ENCODE assay signal across 2 cellular contexts in the genomic region with DNA sequence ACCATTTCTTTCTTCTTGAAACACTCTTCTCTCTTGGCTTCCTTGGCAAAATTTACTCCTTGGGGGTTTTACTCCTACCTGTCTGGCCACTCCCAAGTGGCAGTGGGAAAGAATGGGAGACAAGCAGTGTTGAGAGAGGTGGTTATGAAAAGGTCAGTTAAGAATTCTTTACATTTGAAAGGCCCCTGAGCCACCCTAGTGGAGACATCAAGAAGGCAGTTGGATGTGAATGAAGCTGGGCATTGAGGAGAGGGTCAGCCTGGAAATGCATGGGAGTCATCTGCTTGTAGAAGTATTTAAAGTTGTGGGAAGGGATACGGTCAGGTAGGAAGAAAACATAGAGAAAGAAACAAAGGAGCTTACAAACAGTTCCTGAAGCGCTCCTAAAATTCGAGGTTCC.
TF ChIP-seq lines count a peak whose summit lies in the region.

No MANE protein-coding gene starts in this region.

TF ChIP-seq in A549, 52 proteins besides CTCF, POLR2A, EP300 and RAD21 (continued from another document):
- TF ChIP-seq, protein P1, sequence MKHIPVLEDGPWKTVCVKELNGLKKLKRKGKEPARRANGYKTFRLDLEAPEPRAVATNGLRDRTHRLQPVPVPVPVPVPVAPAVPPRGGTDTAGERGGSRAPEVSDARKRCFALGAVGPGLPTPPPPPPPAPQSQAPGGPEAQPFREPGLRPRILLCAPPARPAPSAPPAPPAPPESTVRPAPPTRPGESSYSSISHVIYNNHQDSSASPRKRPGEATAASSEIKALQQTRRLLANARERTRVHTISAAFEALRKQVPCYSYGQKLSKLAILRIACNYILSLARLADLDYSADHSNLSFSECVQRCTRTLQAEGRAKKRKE (CRISPR knock-in tag; IDR thresholded peaks at IDR 0.05; ENCODE audit: low read depth), result no peak
- no peak for TF ChIP-seq TFCP2L1 (CRISPR knock-in tag; IDR thresholded peaks at IDR 0.05)
- TF ChIP-seq RCOR1 (IDR thresholded peaks at IDR 0.05; ENCODE audit: low read depth, low read length), result no peak
- TF ChIP-seq HOXA7 (CRISPR knock-in tag; IDR thresholded peaks at IDR 0.05), result no peak
- TF ChIP-seq EHMT2 (IDR thresholded peaks at IDR 0.05; ENCODE audit: low read depth), result no peak
- TF ChIP-seq, protein P2, sequence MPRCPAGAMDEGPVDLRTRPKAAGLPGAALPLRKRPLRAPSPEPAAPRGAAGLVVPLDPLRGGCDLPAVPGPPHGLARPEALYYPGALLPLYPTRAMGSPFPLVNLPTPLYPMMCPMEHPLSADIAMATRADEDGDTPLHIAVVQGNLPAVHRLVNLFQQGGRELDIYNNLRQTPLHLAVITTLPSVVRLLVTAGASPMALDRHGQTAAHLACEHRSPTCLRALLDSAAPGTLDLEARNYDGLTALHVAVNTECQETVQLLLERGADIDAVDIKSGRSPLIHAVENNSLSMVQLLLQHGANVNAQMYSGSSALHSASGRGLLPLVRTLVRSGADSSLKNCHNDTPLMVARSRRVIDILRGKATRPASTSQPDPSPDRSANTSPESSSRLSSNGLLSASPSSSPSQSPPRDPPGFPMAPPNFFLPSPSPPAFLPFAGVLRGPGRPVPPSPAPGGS (IDR thresholded peaks at IDR 0.05), result no peak
- TF ChIP-seq HOXB13 (CRISPR knock-in tag; IDR thresholded peaks at IDR 0.05; ENCODE audit: low read depth), result no peak

TF ChIP-seq in HCT116, 20 proteins besides CTCF, POLR2A, EP300 and RAD21 (continued from another document):
- TF ChIP-seq, protein P3, sequence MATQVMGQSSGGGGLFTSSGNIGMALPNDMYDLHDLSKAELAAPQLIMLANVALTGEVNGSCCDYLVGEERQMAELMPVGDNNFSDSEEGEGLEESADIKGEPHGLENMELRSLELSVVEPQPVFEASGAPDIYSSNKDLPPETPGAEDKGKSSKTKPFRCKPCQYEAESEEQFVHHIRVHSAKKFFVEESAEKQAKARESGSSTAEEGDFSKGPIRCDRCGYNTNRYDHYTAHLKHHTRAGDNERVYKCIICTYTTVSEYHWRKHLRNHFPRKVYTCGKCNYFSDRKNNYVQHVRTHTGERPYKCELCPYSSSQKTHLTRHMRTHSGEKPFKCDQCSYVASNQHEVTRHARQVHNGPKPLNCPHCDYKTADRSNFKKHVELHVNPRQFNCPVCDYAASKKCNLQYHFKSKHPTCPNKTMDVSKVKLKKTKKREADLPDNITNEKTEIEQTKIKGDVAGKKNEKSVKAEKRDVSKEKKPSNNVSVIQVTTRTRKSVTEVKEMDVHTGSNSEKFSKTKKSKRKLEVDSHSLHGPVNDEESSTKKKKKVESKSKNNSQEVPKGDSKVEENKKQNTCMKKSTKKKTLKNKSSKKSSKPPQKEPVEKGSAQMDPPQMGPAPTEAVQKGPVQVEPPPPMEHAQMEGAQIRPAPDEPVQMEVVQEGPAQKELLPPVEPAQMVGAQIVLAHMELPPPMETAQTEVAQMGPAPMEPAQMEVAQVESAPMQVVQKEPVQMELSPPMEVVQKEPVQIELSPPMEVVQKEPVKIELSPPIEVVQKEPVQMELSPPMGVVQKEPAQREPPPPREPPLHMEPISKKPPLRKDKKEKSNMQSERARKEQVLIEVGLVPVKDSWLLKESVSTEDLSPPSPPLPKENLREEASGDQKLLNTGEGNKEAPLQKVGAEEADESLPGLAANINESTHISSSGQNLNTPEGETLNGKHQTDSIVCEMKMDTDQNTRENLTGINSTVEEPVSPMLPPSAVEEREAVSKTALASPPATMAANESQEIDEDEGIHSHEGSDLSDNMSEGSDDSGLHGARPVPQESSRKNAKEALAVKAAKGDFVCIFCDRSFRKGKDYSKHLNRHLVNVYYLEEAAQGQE (IDR thresholded peaks at IDR 0.05; ENCODE audit: low read depth), result no peak
TF ChIP-seq in HCT116: peak in this region for 0.
